8 cellular contexts compared by ENCODE assay signal in genomic region chr11:47395225-47396048, GRCh38. TPM values are rescaled to one million over a fixed set of nuclear protein-coding genes. Genes with fewer than 3 reads are reported as not detected.
DNase-seq lines count a peak whose midpoint lies in the region; ATAC-seq and TF ChIP-seq lines count a peak whose summit lies in the region.
"Had no signal": no experiment of that assay in that cellular context is flagged by ENCODE, and none has a peak within 500 bp of the region (broad histone marks: within the 10 kb centered on the region; RNA-seq: fewer than 3 reads in every experiment).

No MANE protein-coding gene starts in this region.

- peaks cover 15% of the 10 kb centered on the region for H3K4me1 Mint-ChIP-seq in activated T-helper 2 cell treated with anti-CD3 and anti-CD28 coated beads, Interferon-gamma antibody, Interleukin-2, Interleukin-4, amounts not matched to agents 10 μg/mL and 5 μg/mL and 100 μg/mL, durations not matched to agents 14 hours and 24 hours and 36 hours (ENCODE audit: low read depth)
- H3K4me1 Mint-ChIP-seq in neural crest cell = peaks cover 6% of the 10 kb centered on the region

- intact Hi-C loops in activated T-helper 2 cell treated with anti-CD3 and anti-CD28 coated beads, Interferon-gamma antibody, Interleukin-2, Interleukin-4, amounts not matched to agents 10 μg/mL and 5 μg/mL and 100 μg/mL, durations not matched to agents 14 hours and 24 hours and 36 hours (cut with micrococcal nuclease) = no loop called here

- H3K9me3 Mint-ChIP-seq in activated T-helper 2 cell treated with anti-CD3 and anti-CD28 coated beads, Interferon-gamma antibody, Interleukin-2, Interleukin-4, amounts not matched to agents 10 μg/mL and 5 μg/mL and 100 μg/mL, durations not matched to agents 14 hours and 24 hours and 36 hours = no peaks in the 10 kb centered on the region
- H3K9me3 Mint-ChIP-seq in neural crest cell = no peaks in the 10 kb centered on the region

- TF ChIP-seq CTCF in neural crest cell (conservative IDR thresholded peaks at IDR 0.05) = no peak

- no peaks in the 10 kb centered on the region for H3K36me3 Mint-ChIP-seq in activated T-helper 2 cell treated with anti-CD3 and anti-CD28 coated beads, Interferon-gamma antibody, Interleukin-2, Interleukin-4, amounts not matched to agents 10 μg/mL and 5 μg/mL and 100 μg/mL, durations not matched to agents 14 hours and 24 hours and 36 hours (ENCODE audit: low read depth)
- no peaks in the 10 kb centered on the region for H3K36me3 Mint-ChIP-seq in neural crest cell (ENCODE audit: low read depth)

- ATAC-seq in GM18511 (IDR thresholded peaks at IDR 0.05; ENCODE audit: unreplicated experiment) (peak; percentile 3), HG03354 (IDR thresholded peaks at IDR 0.05; ENCODE audit: poor library complexity, severe bottlenecking, unreplicated experiment) (no peak), GM19035 (IDR thresholded peaks at IDR 0.05; ENCODE audit: unreplicated experiment) (no peak)

- peak overlapping the region; percentile 91 for H3K27ac Mint-ChIP-seq in activated T-helper 2 cell treated with anti-CD3 and anti-CD28 coated beads, Interferon-gamma antibody, Interleukin-2, Interleukin-4, amounts not matched to agents 10 μg/mL and 5 μg/mL and 100 μg/mL, durations not matched to agents 14 hours and 24 hours and 36 hours
- H3K27ac Mint-ChIP-seq in neural crest cell (ENCODE audit: unreplicated experiment) = peak overlapping the region; percentile 75

- H3K4me3 Mint-ChIP-seq in activated T-helper 2 cell treated with anti-CD3 and anti-CD28 coated beads, Interferon-gamma antibody, Interleukin-2, Interleukin-4, amounts not matched to agents 10 μg/mL and 5 μg/mL and 100 μg/mL, durations not matched to agents 14 hours and 24 hours and 36 hours (ENCODE audit: low read depth) = no peak overlapping the region
- no peak overlapping the region for H3K4me3 Mint-ChIP-seq in neural crest cell

- no peak for DNase-seq in activated T-helper 2 cell treated with anti-CD3 and anti-CD28 coated beads, Interferon-gamma antibody, Interleukin-2, Interleukin-4, amounts not matched to agents 10 μg/mL and 5 μg/mL and 100 μg/mL, durations not matched to agents 14 hours and 24 hours and 36 hours (ENCODE audit: low spot score)
- DNase-seq in neural crest cell (ENCODE audit: low read depth, low spot score) (no peak), HCEC 1CT (no peak)

- no peaks in the 10 kb centered on the region for H3K27me3 Mint-ChIP-seq in activated T-helper 2 cell treated with anti-CD3 and anti-CD28 coated beads, Interferon-gamma antibody, Interleukin-2, Interleukin-4, amounts not matched to agents 10 μg/mL and 5 μg/mL and 100 μg/mL, durations not matched to agents 14 hours and 24 hours and 36 hours (ENCODE audit: low read depth)
- no peaks in the 10 kb centered on the region for H3K27me3 Mint-ChIP-seq in neural crest cell (ENCODE audit: low read depth)

RNA-seq across cellular contexts. Expression of gene SLC39A13, which starts 13.0 kb away (rescaled TPM):
- 12.5 and 15.2 TPM in 2 replicates for total RNA-seq in activated T-helper 2 cell treated with anti-CD3 and anti-CD28 coated beads, Interferon-gamma antibody, Interleukin-2, Interleukin-4, amounts not matched to agents 10 μg/mL and 5 μg/mL and 100 μg/mL, durations not matched to agents 14 hours and 24 hours and 36 hours
- 34.5 and 36.0 TPM in 2 replicates for total RNA-seq in neural crest cell

RNA-seq across cellular contexts. Expression of gene SPI1, which starts 17.1 kb away (rescaled TPM):
- 0.11 TPM in 1 of 2 replicates, not detected in the other for total RNA-seq in activated T-helper 2 cell treated with anti-CD3 and anti-CD28 coated beads, Interferon-gamma antibody, Interleukin-2, Interleukin-4, amounts not matched to agents 10 μg/mL and 5 μg/mL and 100 μg/mL, durations not matched to agents 14 hours and 24 hours and 36 hours
- total RNA-seq in neural crest cell = not detected in 2 replicates
- total RNA-seq: dermis microvascular lymphatic vessel endothelial cell, SK-MEL-5 had no signal

RNA-seq across cellular contexts. Expression of gene PSMC3, which starts 30.8 kb away (rescaled TPM):
- total RNA-seq in activated T-helper 2 cell treated with anti-CD3 and anti-CD28 coated beads, Interferon-gamma antibody, Interleukin-2, Interleukin-4, amounts not matched to agents 10 μg/mL and 5 μg/mL and 100 μg/mL, durations not matched to agents 14 hours and 24 hours and 36 hours = 214 and 219 TPM in 2 replicates
- 197 and 205 TPM in 2 replicates for total RNA-seq in neural crest cell

RNA-seq across cellular contexts. Expression of gene MYBPC3, which starts 42.9 kb away (rescaled TPM):
- not detected in 2 replicates for total RNA-seq in activated T-helper 2 cell treated with anti-CD3 and anti-CD28 coated beads, Interferon-gamma antibody, Interleukin-2, Interleukin-4, amounts not matched to agents 10 μg/mL and 5 μg/mL and 100 μg/mL, durations not matched to agents 14 hours and 24 hours and 36 hours
- total RNA-seq in neural crest cell = not detected in 2 replicates
- total RNA-seq: dermis microvascular lymphatic vessel endothelial cell, SK-MEL-5 had no signal

RNA-seq across cellular contexts. Expression of gene RAPSN, which starts 53.5 kb away (rescaled TPM):
- total RNA-seq in activated T-helper 2 cell treated with anti-CD3 and anti-CD28 coated beads, Interferon-gamma antibody, Interleukin-2, Interleukin-4, amounts not matched to agents 10 μg/mL and 5 μg/mL and 100 μg/mL, durations not matched to agents 14 hours and 24 hours and 36 hours = 0.18 and 1.3 TPM in 2 replicates
- 0.16 and 0.50 TPM in 2 replicates for total RNA-seq in neural crest cell
- total RNA-seq: SK-MEL-5 had no signal
